9 cellular contexts compared by ENCODE assay signal in the genomic region with DNA sequence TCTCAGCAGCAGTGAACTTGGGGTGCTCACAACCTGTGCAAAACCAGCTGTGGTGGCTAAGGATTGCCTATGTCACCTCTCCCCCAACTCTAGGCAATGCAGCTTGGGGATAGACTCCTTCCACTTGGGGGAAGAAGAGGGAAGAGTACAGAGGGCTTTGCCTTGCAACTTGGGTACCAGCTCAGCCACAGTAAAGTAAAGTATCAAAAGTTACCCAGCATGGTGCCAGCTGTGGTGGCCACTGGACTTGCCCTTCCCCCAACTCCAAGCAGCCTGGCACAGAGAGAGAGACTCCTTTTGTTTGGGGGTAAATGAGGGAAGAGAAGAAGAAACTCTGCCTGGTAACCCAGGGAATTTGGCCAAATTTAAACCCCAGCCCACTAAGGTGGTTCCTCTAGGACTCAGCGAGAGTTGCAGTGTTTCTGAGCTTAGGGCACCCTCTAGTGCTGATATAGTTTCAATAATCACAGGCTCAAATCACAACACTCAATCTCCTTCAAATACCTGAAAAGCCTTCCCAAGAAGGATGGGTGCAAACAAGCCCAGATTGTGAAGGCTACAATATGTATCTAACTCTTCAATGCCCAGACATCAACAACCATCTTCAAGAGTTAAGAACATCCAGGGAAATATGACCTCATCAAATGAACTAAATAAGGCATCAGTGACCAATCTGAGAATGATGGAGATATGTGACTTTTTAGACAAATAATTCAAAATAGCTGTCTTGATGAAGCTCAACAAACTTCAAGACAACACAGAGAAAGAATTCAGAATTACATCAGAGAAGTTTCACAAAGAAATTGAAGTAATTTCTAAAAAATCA.
DNase-seq lines count a peak whose midpoint lies in the region; ATAC-seq and TF ChIP-seq lines count a peak whose summit lies in the region.
"Had no signal": no experiment of that assay in that cellular context is flagged by ENCODE, and none has a peak within 500 bp of the region (broad histone marks: within the 10 kb centered on the region; RNA-seq: fewer than 3 reads in every experiment).

No MANE protein-coding gene starts in this region.

- no peaks in the 10 kb centered on the region for H3K36me3 Mint-ChIP-seq in stimulated activated memory B cell treated with anti-CD40 and anti-IgM and Interleukin-4, amounts not matched to agents 10 μg/mL and 1 μg/mL and 100 μg/mL, for 72 hours

- H3K9me3 Mint-ChIP-seq in stimulated activated memory B cell treated with anti-CD40 and anti-IgM and Interleukin-4, amounts not matched to agents 10 μg/mL and 1 μg/mL and 100 μg/mL, for 72 hours: no peaks in the 10 kb centered on the region

- H3K4me1 Mint-ChIP-seq in stimulated activated memory B cell treated with anti-CD40 and anti-IgM and Interleukin-4, amounts not matched to agents 10 μg/mL and 1 μg/mL and 100 μg/mL, for 72 hours: no peaks in the 10 kb centered on the region

- no peak for ATAC-seq in GM21390 (IDR thresholded peaks at IDR 0.05; ENCODE audit: unreplicated experiment)
- ATAC-seq in stimulated activated memory B cell treated with anti-CD40 and anti-IgM and Interleukin-4, amounts not matched to agents 10 μg/mL and 1 μg/mL and 100 μg/mL, for 72 hours: no peak

- no peak overlapping the region for H3K4me3 ChIP-seq in coronary artery

- DNase-seq in DMS79 (lab: John Stamatoyannopoulos, UW) (peak; percentile 5), DMS79 treated with DMSO at 0.1 percent for 48 hours (lab: John Stamatoyannopoulos, UW) (no peak), NCI-H2196 (lab: John Stamatoyannopoulos, UW; ENCODE audit: unreplicated experiment) (peak; percentile 31), dedifferentiated amniotic fluid mesenchymal stem cell (ENCODE audit: extremely low spot score) (peak; percentile 34), pons (ENCODE audit: low spot score) (peak; percentile 19), coronary artery (ENCODE audit: low spot score) (no peak)
- DNase-seq: T-helper 9 cell had no signal

- peaks cover 32% of the 10 kb centered on the region for H3K27me3 Mint-ChIP-seq in stimulated activated memory B cell treated with anti-CD40 and anti-IgM and Interleukin-4, amounts not matched to agents 10 μg/mL and 1 μg/mL and 100 μg/mL, for 72 hours

- H3K27ac Mint-ChIP-seq in stimulated activated memory B cell treated with anti-CD40 and anti-IgM and Interleukin-4, amounts not matched to agents 10 μg/mL and 1 μg/mL and 100 μg/mL, for 72 hours: no peak overlapping the region

- H3K4me3 Mint-ChIP-seq in stimulated activated memory B cell treated with anti-CD40 and anti-IgM and Interleukin-4, amounts not matched to agents 10 μg/mL and 1 μg/mL and 100 μg/mL, for 72 hours: no peak overlapping the region

- no peak for TF ChIP-seq CTCF in coronary artery (IDR thresholded peaks at IDR 0.05)

- H3K27ac ChIP-seq in coronary artery: no peak overlapping the region

Comparison
In these comparisons a context has a peak if more than half of its experiments do, and no peak if none do; other contexts are left out.
1. DNase-seq: peak in DMS79 (single experiment), NCI-H2196 (single experiment), dedifferentiated amniotic fluid mesenchymal stem cell (single experiment) and pons (single experiment); none in DMS79 treated with DMSO at 0.1 percent for 48 hours (single experiment) and coronary artery (single experiment).